ENCODE assay signal across 22 cellular contexts in genomic region chr2:187577310-187577709, GRCh38. TPM values are rescaled to one million over a fixed set of nuclear protein-coding genes. Genes with fewer than 3 reads are reported as not detected.
DNase-seq lines count a peak whose midpoint lies in the region; ATAC-seq, FAIRE-seq and TF ChIP-seq lines count a peak whose summit lies in the region.
"Had no signal": no experiment of that assay in that cellular context is flagged by ENCODE, and none has a peak within 500 bp of the region (broad histone marks: within the 10 kb centered on the region; RNA-seq: fewer than 3 reads in every experiment).

No MANE protein-coding gene starts in this region.

- no peaks in the 10 kb centered on the region for H3K36me3 ChIP-seq in cardiac muscle cell
- no peaks in the 10 kb centered on the region for H3K36me3 ChIP-seq in heart left ventricle
- H3K36me3 ChIP-seq in pancreas: no peaks in the 10 kb centered on the region
- H3K36me3 ChIP-seq: neutrophil, tibial nerve had no signal

- TF ChIP-seq CTCF in cardiac muscle cell (IDR thresholded peaks at IDR 0.05; ENCODE audit: low read depth, low read length) (peak; percentile 17), heart left ventricle (IDR thresholded peaks at IDR 0.05) (no peak), epithelial cell of proximal tubule (conservative IDR thresholded peaks at IDR 0.05; ENCODE audit: low read depth, low read length) (peak; percentile 10), pancreas (IDR thresholded peaks at IDR 0.05) (no peak)

- H3K27me3 ChIP-seq in cardiac muscle cell (no peaks in the 10 kb centered on the region), heart left ventricle (no peaks in the 10 kb centered on the region), pancreas (no peaks in the 10 kb centered on the region)
- H3K27me3 ChIP-seq: neutrophil, tibial nerve had no signal

- no peak for ATAC-seq in heart left ventricle
- ATAC-seq in pancreas: no peak
- ATAC-seq: activated CD4-positive, alpha-beta T cell treated with anti-CD3 and anti-CD28 coated beads for 36 hours; activated naive CD4-positive, alpha-beta T cell treated with anti-CD3 and anti-CD28 coated beads, Interleukin-2, amount 50 U/mL, for 72 hours had no signal

- WGBS in heart left ventricle, 4 donors: 80 to 91% (median 88%) methylated on average over 2 of the region's 2 CpGs
- WGBS in pancreas, 2 donors: 82% methylated on average over 2 of the region's 2 CpGs

- H3K4me3 ChIP-seq in cardiac muscle cell (no peak overlapping the region), heart left ventricle (no peak overlapping the region), epithelial cell of proximal tubule (ENCODE audit: low read depth, low read length) (no peak overlapping the region), pancreas (no peak overlapping the region)
- H3K4me3 ChIP-seq: tibial nerve had no signal

- intact Hi-C loops in heart left ventricle (cut with DNase I) (loop anchor here in 3 of 10 donors (5.0 kb wide), 2 partner anchors 70 to 75 kb away; no protein-coding TSS in a partner anchor), pancreas (cut with DNase I) (loop anchor here (5.0 to 10.0 kb wide), 2 partner anchors 70 to 73 kb away; no protein-coding TSS in a partner anchor)

- H3K27ac ChIP-seq in cardiac muscle cell: no peak overlapping the region
- H3K27ac ChIP-seq in heart left ventricle: no peak overlapping the region
- H3K27ac ChIP-seq in pancreas: no peak overlapping the region
- H3K27ac ChIP-seq: neutrophil, tibial nerve had no signal

- no peak for FAIRE-seq in pancreas (lab: Jason Lieb, UNC)

- DNase-seq in cardiac muscle cell (ENCODE audit: low read depth in 1 of 2, low spot score in 1 of 2): peak; percentile 17 to 34
- DNase-seq in heart left ventricle: no peak
- DNase-seq in RKO (ENCODE audit: low spot score): peak; percentile 51
- no peak for DNase-seq in epithelial cell of proximal tubule (ENCODE audit: low read depth)
- no peak for DNase-seq in pancreas
- DNase-seq in COLO829 (ENCODE audit: low spot score): no peak
- DNase-seq in GDM1 (lab: John Stamatoyannopoulos, UW): no peak
- DNase-seq in central memory CD4-positive, alpha-beta T cell: no peak
- DNase-seq: activated CD4-positive, alpha-beta T cell treated with anti-CD3 and anti-CD28 coated beads for 36 hours; activated T-cell treated with anti-CD3 and anti-CD28 coated beads for 4 hours; COR-L47; foreskin melanocyte; GOT3; KG1; mammary epithelial cell; NCI-H1436 treated with DMSO at 0.1 percent for 48 hours; NCI-H510A; stimulated activated CD4-positive, alpha-beta T cell treated with anti-CD3 and anti-CD28 coated beads, Interleukin-4, amount 100 ng/mL, for 24 hours; T-helper 2 cell had no signal

- H3K9me3 ChIP-seq in cardiac muscle cell (ENCODE audit: low read depth) (no peaks in the 10 kb centered on the region), heart left ventricle (peaks cover 0 to 16% (median 0%) of the 10 kb centered on the region in 12 donors), pancreas (no peaks in the 10 kb centered on the region)
- H3K9me3 ChIP-seq: neutrophil, tibial nerve had no signal

- TF ChIP-seq POLR2A in heart left ventricle (IDR thresholded peaks at IDR 0.05): no peak

- H3K4me1 ChIP-seq in cardiac muscle cell (ENCODE audit: low read depth) (no peaks in the 10 kb centered on the region), heart left ventricle (peaks cover 0 to 36% (median 6%) of the 10 kb centered on the region in 12 donors), pancreas (peaks cover 3 to 7% (median 5%) of the 10 kb centered on the region in 3 donors)

RNA-seq across cellular contexts. Expression of gene TFPI, which starts 23.1 kb away (rescaled TPM):
- total RNA-seq in cardiac muscle cell (6.6 and 9.3 TPM in 2 replicates), heart left ventricle (10 to 100 TPM; 18.2 to 63.7 (median 25.0) TPM), epithelial cell of proximal tubule (99.7 and 144 TPM in 2 replicates), pancreas (10 to 100 TPM in 5 of 6 donors, 1 to 10 TPM in 1; 7.9 to 25.8 (median 21.6) TPM)
- polyA plus RNA-seq in cardiac muscle cell (8.8 and 12.6 TPM in 2 replicates), heart left ventricle (10 to 100 TPM; 13.5 to 24.6 TPM), pancreas (10 to 100 TPM; 11.9 to 15.4 TPM)

Comparison
In these comparisons a context has a peak if more than half of its experiments do, and no peak if none do; other contexts are left out.
1. DNase-seq: peak in cardiac muscle cell (2 of 2) and RKO (single experiment); none in heart left ventricle (0 of 5), epithelial cell of proximal tubule (single experiment), pancreas (0 of 6), COLO829 (single experiment), GDM1 (single experiment) and central memory CD4-positive, alpha-beta T cell (single experiment).
2. CTCF ChIP-seq: peak in cardiac muscle cell (single experiment) and epithelial cell of proximal tubule (single experiment); none in heart left ventricle (0 of 12) and pancreas (0 of 4).